ENCODE assay signal across 12 cellular contexts in genomic region chr19:18405754-18406153, GRCh38. TPM values are rescaled to one million over a fixed set of nuclear protein-coding genes. Genes with fewer than 3 reads are reported as not detected.
"Had no signal": no experiment of that assay in that cellular context is flagged by ENCODE, and none has a peak within 500 bp of the region (broad histone marks: within the 10 kb centered on the region; RNA-seq: fewer than 3 reads in every experiment).

No MANE protein-coding gene starts in this region.

RNA-seq across cellular contexts. Expression of gene LRRC25, which starts 8.3 kb away (rescaled TPM):
- total RNA-seq: activated CD4-positive, alpha-beta memory T cell treated with anti-CD3 and anti-CD28 coated beads for 36 hours; activated CD4-positive, alpha-beta memory T cell treated with anti-CD3 and anti-CD28 coated beads, Interleukin-2, amount 10 ng/mL, durations not matched to agents 7 days and 5 days; activated CD4-positive, alpha-beta T cell treated with anti-CD3 and anti-CD28 coated beads for 36 hours; activated CD4-positive, alpha-beta T cell treated with anti-CD3 and anti-CD28 coated beads, Interleukin-2, amount 10 ng/mL, durations not matched to agents 24 days and 14 days; activated CD4-positive, alpha-beta T cell treated with anti-CD3 and anti-CD28 coated beads, Interleukin-2, amount 10 ng/mL, durations not matched to agents 7 days and 5 days; activated CD8-positive, alpha-beta memory T cell treated with anti-CD3 and anti-CD28 coated beads for 36 hours; activated CD8-positive, alpha-beta T cell treated with anti-CD3 and anti-CD28 coated beads for 36 hours; T-helper 1 cell treated with Interleukin-12 subunit alpha and Interleukin-12 subunit beta and Interleukin-4 antibody, amounts not matched to agents 30 ng/mL and 1 ng/mL, for 36 hours; T-helper 2 cell treated with Interferon-gamma antibody and Interleukin-4, amounts not matched to agents 100 ng/mL and 5 ng/mL, for 36 hours had no signal

RNA-seq across cellular contexts. Expression of gene GDF15, which starts 19.8 kb away (rescaled TPM):
- total RNA-seq: activated B cell treated with CpG ODN at 0.5 μM for 24 hours; activated CD4-positive, alpha-beta memory T cell treated with anti-CD3 and anti-CD28 coated beads for 36 hours; activated CD4-positive, alpha-beta memory T cell treated with anti-CD3 and anti-CD28 coated beads, Interleukin-2, amount 10 ng/mL, durations not matched to agents 7 days and 5 days; activated CD4-positive, alpha-beta T cell treated with anti-CD3 and anti-CD28 coated beads for 36 hours; activated CD4-positive, alpha-beta T cell treated with anti-CD3 and anti-CD28 coated beads, Interleukin-2, amount 10 ng/mL, durations not matched to agents 7 days and 5 days; activated CD8-positive, alpha-beta memory T cell treated with anti-CD3 and anti-CD28 coated beads for 36 hours; activated CD8-positive, alpha-beta memory T cell treated with anti-CD3 and anti-CD28 coated beads, Interleukin-2, amount 10 ng/mL, durations not matched to agents 7 days and 5 days; activated CD8-positive, alpha-beta T cell treated with anti-CD3 and anti-CD28 coated beads for 36 hours; activated CD8-positive, alpha-beta T cell treated with anti-CD3 and anti-CD28 coated beads, Interleukin-2, amount 10 ng/mL, durations not matched to agents 7 days and 5 days; T-helper 2 cell treated with Interferon-gamma antibody and Interleukin-4, amounts not matched to agents 100 ng/mL and 5 ng/mL, for 36 hours had no signal
